In the genomic region with DNA sequence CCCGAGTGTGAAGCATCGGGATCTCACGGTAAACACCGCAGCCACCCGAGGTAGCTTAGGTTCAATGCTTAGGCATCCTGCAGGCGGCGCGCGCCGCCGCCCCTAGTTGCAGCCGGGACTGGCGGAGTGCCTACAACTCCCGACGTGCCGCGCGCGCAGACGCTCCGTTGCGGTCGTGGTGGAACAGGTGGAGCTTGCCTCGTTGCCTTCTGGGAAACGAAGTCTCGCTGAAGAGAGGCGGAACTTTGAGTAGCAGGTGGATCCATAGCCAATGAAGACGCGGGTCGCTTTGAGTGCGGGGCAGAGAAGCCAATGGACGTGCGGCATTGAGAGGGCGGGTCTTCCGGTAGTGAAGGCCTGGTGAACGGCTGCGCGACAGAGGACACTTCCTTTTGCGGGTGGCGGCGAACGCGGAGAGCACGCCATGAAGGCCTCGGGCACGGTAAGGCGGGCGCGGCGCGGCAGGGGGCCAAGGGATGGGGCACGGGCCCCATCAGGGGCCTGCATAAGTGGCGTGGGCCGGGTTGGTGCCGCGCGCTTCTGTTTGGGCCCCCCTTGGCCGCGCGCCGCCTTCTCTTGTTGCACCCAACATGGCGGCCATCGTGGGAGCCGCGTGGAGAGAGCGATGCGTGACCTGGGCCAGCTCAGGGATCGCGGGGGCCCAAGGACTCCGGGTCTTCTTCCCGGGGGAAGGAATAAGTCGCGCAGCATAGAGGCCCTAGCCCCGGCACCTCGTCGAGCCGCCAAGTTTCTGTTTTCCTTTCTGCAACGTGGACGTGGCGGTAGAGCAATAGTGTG, we compare ENCODE assay signal across 1 cellular context.
TF ChIP-seq lines count a peak whose summit lies in the region.

A gene (plus strand): TSS at position 378 of the 798 bp plus-strand sequence. CDS start 47 bp downstream, at position 425.

TF ChIP-seq in HepG2, 621 proteins besides CTCF, POLR2A, EP300 and RAD21 (continued from another document and continues in another):
- TF ChIP-seq, protein P1, sequence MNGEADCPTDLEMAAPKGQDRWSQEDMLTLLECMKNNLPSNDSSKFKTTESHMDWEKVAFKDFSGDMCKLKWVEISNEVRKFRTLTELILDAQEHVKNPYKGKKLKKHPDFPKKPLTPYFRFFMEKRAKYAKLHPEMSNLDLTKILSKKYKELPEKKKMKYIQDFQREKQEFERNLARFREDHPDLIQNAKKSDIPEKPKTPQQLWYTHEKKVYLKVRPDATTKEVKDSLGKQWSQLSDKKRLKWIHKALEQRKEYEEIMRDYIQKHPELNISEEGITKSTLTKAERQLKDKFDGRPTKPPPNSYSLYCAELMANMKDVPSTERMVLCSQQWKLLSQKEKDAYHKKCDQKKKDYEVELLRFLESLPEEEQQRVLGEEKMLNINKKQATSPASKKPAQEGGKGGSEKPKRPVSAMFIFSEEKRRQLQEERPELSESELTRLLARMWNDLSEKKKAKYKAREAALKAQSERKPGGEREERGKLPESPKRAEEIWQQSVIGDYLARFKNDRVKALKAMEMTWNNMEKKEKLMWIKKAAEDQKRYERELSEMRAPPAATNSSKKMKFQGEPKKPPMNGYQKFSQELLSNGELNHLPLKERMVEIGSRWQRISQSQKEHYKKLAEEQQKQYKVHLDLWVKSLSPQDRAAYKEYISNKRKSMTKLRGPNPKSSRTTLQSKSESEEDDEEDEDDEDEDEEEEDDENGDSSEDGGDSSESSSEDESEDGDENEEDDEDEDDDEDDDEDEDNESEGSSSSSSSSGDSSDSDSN (CRISPR knock-in tag; IDR thresholded peaks at IDR 0.05) = peak; percentile 61
- no peak for TF ChIP-seq ZNF382 (CRISPR knock-in tag; IDR thresholded peaks at IDR 0.05; ENCODE audit: borderline replicate concordance)
- TF ChIP-seq, protein P2, sequence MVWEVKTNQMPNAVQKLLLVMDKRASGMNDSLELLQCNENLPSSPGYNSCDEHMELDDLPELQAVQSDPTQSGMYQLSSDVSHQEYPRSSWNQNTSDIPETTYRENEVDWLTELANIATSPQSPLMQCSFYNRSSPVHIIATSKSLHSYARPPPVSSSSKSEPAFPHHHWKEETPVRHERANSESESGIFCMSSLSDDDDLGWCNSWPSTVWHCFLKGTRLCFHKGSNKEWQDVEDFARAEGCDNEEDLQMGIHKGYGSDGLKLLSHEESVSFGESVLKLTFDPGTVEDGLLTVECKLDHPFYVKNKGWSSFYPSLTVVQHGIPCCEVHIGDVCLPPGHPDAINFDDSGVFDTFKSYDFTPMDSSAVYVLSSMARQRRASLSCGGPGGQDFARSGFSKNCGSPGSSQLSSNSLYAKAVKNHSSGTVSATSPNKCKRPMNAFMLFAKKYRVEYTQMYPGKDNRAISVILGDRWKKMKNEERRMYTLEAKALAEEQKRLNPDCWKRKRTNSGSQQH (CRISPR knock-in tag; IDR thresholded peaks at IDR 0.05; ENCODE audit: low read depth) = no peak; the same call in 1 of the 2 replicates
- TF ChIP-seq KMT2A (CRISPR knock-in tag; IDR thresholded peaks at IDR 0.05) = peak; percentile 47; the same call in 1 of the 2 replicates
- no peak; the same call in 1 of the 2 replicates for TF ChIP-seq TBP (CRISPR knock-in tag; IDR thresholded peaks at IDR 0.05)
- TF ChIP-seq, protein P3, sequence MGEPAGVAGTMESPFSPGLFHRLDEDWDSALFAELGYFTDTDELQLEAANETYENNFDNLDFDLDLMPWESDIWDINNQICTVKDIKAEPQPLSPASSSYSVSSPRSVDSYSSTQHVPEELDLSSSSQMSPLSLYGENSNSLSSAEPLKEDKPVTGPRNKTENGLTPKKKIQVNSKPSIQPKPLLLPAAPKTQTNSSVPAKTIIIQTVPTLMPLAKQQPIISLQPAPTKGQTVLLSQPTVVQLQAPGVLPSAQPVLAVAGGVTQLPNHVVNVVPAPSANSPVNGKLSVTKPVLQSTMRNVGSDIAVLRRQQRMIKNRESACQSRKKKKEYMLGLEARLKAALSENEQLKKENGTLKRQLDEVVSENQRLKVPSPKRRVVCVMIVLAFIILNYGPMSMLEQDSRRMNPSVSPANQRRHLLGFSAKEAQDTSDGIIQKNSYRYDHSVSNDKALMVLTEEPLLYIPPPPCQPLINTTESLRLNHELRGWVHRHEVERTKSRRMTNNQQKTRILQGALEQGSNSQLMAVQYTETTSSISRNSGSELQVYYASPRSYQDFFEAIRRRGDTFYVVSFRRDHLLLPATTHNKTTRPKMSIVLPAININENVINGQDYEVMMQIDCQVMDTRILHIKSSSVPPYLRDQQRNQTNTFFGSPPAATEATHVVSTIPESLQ (CRISPR knock-in tag; conservative IDR thresholded peaks at IDR 0.05) = no peak
- TF ChIP-seq FOXO1 (CRISPR knock-in tag; IDR thresholded peaks at IDR 0.05) = peak; percentile 45; the same call in 1 of the 2 replicates
- TF ChIP-seq SIX4 (CRISPR knock-in tag; IDR thresholded peaks at IDR 0.05) = no peak
- peak; percentile 77 for TF ChIP-seq HDAC1 (CRISPR knock-in tag; IDR thresholded peaks at IDR 0.05)
- TF ChIP-seq SETDB1 (CRISPR knock-in tag; IDR thresholded peaks at IDR 0.05; ENCODE audit: borderline replicate concordance) = no peak
- TF ChIP-seq ZC3H13 (CRISPR knock-in tag; IDR thresholded peaks at IDR 0.05) = no peak
- no peak for TF ChIP-seq RFX1 (IDR thresholded peaks at IDR 0.05)
- no peak for TF ChIP-seq NR1H2 (CRISPR knock-in tag; IDR thresholded peaks at IDR 0.05; ENCODE audit: borderline replicate concordance, low read depth)
- no peak for TF ChIP-seq CHD4 (IDR thresholded peaks at IDR 0.05; ENCODE audit: borderline replicate concordance, low read length)
- TF ChIP-seq, protein P4, sequence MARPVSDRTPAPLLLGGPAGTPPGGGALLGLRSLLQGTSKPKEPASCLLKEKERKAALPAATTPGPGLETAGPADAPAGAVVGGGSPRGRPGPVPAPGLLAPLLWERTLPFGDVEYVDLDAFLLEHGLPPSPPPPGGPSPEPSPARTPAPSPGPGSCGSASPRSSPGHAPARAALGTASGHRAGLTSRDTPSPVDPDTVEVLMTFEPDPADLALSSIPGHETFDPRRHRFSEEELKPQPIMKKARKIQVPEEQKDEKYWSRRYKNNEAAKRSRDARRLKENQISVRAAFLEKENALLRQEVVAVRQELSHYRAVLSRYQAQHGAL (CRISPR knock-in tag; IDR thresholded peaks at IDR 0.05; ENCODE audit: not compliant biosample characterization) = no peak
- TF ChIP-seq, protein P5, sequence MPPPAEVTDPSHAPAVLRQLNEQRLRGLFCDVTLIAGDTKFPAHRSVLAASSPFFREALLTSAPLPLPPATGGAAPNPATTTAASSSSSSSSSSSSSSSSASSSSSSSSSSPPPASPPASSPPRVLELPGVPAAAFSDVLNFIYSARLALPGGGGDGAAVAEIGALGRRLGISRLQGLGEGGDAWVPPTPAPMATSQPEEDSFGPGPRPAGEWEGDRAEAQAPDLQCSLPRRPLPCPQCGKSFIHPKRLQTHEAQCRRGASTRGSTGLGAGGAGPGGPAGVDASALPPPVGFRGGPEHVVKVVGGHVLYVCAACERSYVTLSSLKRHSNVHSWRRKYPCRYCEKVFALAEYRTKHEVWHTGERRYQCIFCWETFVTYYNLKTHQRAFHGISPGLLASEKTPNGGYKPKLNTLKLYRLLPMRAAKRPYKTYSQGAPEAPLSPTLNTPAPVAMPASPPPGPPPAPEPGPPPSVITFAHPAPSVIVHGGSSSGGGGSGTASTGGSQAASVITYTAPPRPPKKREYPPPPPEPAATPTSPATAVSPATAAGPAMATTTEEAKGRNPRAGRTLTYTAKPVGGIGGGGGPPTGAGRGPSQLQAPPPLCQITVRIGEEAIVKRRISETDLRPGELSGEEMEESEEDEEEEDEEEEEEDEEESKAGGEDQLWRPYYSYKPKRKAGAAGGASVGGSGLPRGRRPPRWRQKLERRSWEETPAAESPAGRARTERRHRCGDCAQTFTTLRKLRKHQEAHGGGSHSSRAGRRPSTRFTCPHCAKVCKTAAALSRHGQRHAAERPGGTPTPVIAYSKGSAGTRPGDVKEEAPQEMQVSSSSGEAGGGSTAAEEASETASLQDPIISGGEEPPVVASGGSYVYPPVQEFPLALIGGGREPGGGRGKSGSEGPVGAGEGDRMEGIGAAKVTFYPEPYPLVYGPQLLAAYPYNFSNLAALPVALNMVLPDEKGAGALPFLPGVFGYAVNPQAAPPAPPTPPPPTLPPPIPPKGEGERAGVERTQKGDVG (CRISPR knock-in tag; IDR thresholded peaks at IDR 0.05; ENCODE audit: borderline replicate concordance) = 0 out of 2 replicates have a peak, but pooled peaks have one; percentile 13
- TF ChIP-seq, protein P6, sequence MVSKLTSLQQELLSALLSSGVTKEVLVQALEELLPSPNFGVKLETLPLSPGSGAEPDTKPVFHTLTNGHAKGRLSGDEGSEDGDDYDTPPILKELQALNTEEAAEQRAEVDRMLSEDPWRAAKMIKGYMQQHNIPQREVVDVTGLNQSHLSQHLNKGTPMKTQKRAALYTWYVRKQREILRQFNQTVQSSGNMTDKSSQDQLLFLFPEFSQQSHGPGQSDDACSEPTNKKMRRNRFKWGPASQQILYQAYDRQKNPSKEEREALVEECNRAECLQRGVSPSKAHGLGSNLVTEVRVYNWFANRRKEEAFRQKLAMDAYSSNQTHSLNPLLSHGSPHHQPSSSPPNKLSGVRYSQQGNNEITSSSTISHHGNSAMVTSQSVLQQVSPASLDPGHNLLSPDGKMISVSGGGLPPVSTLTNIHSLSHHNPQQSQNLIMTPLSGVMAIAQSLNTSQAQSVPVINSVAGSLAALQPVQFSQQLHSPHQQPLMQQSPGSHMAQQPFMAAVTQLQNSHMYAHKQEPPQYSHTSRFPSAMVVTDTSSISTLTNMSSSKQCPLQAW (CRISPR knock-in tag; IDR thresholded peaks at IDR 0.05) = peak; percentile 56
- no peak for TF ChIP-seq MTF1 (CRISPR knock-in tag; IDR thresholded peaks at IDR 0.05)
- no peak for TF ChIP-seq KDM5A (IDR thresholded peaks at IDR 0.05; ENCODE audit: borderline replicate concordance, low read length)
- TF ChIP-seq, protein P7, sequence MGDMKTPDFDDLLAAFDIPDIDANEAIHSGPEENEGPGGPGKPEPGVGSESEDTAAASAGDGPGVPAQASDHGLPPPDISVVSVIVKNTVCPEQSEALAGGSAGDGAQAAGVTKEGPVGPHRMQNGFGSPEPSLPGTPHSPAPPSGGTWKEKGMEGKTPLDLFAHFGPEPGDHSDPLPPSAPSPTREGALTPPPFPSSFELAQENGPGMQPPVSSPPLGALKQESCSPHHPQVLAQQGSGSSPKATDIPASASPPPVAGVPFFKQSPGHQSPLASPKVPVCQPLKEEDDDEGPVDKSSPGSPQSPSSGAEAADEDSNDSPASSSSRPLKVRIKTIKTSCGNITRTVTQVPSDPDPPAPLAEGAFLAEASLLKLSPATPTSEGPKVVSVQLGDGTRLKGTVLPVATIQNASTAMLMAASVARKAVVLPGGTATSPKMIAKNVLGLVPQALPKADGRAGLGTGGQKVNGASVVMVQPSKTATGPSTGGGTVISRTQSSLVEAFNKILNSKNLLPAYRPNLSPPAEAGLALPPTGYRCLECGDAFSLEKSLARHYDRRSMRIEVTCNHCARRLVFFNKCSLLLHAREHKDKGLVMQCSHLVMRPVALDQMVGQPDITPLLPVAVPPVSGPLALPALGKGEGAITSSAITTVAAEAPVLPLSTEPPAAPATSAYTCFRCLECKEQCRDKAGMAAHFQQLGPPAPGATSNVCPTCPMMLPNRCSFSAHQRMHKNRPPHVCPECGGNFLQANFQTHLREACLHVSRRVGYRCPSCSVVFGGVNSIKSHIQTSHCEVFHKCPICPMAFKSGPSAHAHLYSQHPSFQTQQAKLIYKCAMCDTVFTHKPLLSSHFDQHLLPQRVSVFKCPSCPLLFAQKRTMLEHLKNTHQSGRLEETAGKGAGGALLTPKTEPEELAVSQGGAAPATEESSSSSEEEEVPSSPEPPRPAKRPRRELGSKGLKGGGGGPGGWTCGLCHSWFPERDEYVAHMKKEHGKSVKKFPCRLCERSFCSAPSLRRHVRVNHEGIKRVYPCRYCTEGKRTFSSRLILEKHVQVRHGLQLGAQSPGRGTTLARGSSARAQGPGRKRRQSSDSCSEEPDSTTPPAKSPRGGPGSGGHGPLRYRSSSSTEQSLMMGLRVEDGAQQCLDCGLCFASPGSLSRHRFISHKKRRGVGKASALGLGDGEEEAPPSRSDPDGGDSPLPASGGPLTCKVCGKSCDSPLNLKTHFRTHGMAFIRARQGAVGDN (CRISPR knock-in tag; IDR thresholded peaks at IDR 0.05) = peak; percentile 78
- TF ChIP-seq HIVEP1 (CRISPR knock-in tag; IDR thresholded peaks at IDR 0.05) = 0 out of 2 replicates have a peak, but pooled peaks have one; percentile 39
- no peak for TF ChIP-seq ZNF326 (CRISPR knock-in tag; IDR thresholded peaks at IDR 0.05; ENCODE audit: borderline replicate concordance)
- TF ChIP-seq, protein P8, sequence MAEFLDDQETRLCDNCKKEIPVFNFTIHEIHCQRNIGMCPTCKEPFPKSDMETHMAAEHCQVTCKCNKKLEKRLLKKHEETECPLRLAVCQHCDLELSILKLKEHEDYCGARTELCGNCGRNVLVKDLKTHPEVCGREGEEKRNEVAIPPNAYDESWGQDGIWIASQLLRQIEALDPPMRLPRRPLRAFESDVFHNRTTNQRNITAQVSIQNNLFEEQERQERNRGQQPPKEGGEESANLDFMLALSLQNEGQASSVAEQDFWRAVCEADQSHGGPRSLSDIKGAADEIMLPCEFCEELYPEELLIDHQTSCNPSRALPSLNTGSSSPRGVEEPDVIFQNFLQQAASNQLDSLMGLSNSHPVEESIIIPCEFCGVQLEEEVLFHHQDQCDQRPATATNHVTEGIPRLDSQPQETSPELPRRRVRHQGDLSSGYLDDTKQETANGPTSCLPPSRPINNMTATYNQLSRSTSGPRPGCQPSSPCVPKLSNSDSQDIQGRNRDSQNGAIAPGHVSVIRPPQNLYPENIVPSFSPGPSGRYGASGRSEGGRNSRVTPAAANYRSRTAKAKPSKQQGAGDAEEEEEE (CRISPR knock-in tag; IDR thresholded peaks at IDR 0.05; ENCODE audit: borderline replicate concordance) = no peak
- TF ChIP-seq, protein P9, sequence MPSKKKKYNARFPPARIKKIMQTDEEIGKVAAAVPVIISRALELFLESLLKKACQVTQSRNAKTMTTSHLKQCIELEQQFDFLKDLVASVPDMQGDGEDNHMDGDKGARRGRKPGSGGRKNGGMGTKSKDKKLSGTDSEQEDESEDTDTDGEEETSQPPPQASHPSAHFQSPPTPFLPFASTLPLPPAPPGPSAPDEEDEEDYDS (CRISPR knock-in tag; IDR thresholded peaks at IDR 0.05) = peak; percentile 98
